In genomic region chr4:186659936-186660335, GRCh38 we compare ENCODE assay signal across 20 cellular contexts.
"Had no signal": no experiment of that assay in that cellular context is flagged by ENCODE, and none has a peak within 500 bp of the region (broad histone marks: within the 10 kb centered on the region; RNA-seq: fewer than 3 reads in every experiment).

No MANE protein-coding gene starts in this region.

- H3K4me3 ChIP-seq: esophagus squamous epithelium, gastroesophageal sphincter, lung, right atrium auricular region, sigmoid colon, skin epidermis had no signal

- H3K36me3 Mint-ChIP-seq: naive B cell; stimulated activated naive B cell treated with anti-CD40 and anti-IgM and Interleukin-4, amounts not matched to agents 10 μg/mL and 1 μg/mL and 100 μg/mL, for 72 hours had no signal

- DNase-seq: effector memory CD8-positive, alpha-beta T cell; esophagus squamous epithelium; foreskin fibroblast; glutamatergic neuron; islet precursor cell; left ventricle myocardium superior; mesenchymal stem cell; midbrain; naive B cell; sigmoid colon; stimulated activated CD4-positive, alpha-beta T cell treated with anti-CD3 and anti-CD28 coated beads, Interleukin-2, amount 100 ng/mL, for 24 hours; stimulated activated CD4-positive, alpha-beta T cell treated with anti-CD3 and anti-CD28 coated beads, Interleukin-4, amount 100 ng/mL, for 4 hours; stimulated activated naive B cell treated with anti-CD40 and anti-IgM and Interleukin-4, amounts not matched to agents 10 μg/mL and 1 μg/mL and 100 μg/mL, for 72 hours had no signal

- H3K9me3 ChIP-seq: esophagus squamous epithelium, gastroesophageal sphincter, neutrophil, right atrium auricular region, sigmoid colon had no signal

- H3K9me3 Mint-ChIP-seq: effector memory CD8-positive, alpha-beta T cell; type B pancreatic cell had no signal

- H3K27ac ChIP-seq: esophagus squamous epithelium, gastroesophageal sphincter, neutrophil, right atrium auricular region, sigmoid colon, skin epidermis had no signal

- H3K27me3 Mint-ChIP-seq: effector memory CD8-positive, alpha-beta T cell; naive B cell; stimulated activated naive B cell treated with anti-CD40 and anti-IgM and Interleukin-4, amounts not matched to agents 10 μg/mL and 1 μg/mL and 100 μg/mL, for 72 hours; type B pancreatic cell had no signal

- FAIRE-seq: urothelium cell line had no signal

- H3K27me3 ChIP-seq: esophagus squamous epithelium, gastroesophageal sphincter, neutrophil, right atrium auricular region, sigmoid colon had no signal

- H3K36me3 ChIP-seq: neutrophil had no signal

- H3K4me1 ChIP-seq: right atrium auricular region had no signal

- ATAC-seq: effector memory CD8-positive, alpha-beta T cell; gastroesophageal sphincter; left ventricle myocardium superior; stimulated activated naive B cell treated with anti-CD40 and anti-IgM and Interleukin-4, amounts not matched to agents 10 μg/mL and 1 μg/mL and 100 μg/mL, for 72 hours had no signal

- H3K27ac Mint-ChIP-seq: effector memory CD8-positive, alpha-beta T cell; naive B cell; stimulated activated naive B cell treated with anti-CD40 and anti-IgM and Interleukin-4, amounts not matched to agents 10 μg/mL and 1 μg/mL and 100 μg/mL, for 72 hours; type B pancreatic cell had no signal

- H3K4me1 Mint-ChIP-seq: naive B cell; stimulated activated naive B cell treated with anti-CD40 and anti-IgM and Interleukin-4, amounts not matched to agents 10 μg/mL and 1 μg/mL and 100 μg/mL, for 72 hours had no signal

- H3K4me3 Mint-ChIP-seq: effector memory CD8-positive, alpha-beta T cell; stimulated activated naive B cell treated with anti-CD40 and anti-IgM and Interleukin-4, amounts not matched to agents 10 μg/mL and 1 μg/mL and 100 μg/mL, for 72 hours; type B pancreatic cell had no signal
